10 cellular contexts compared by ENCODE assay signal in genomic region chrX:119684916-119685224, GRCh38. TPM values are rescaled to one million over a fixed set of nuclear protein-coding genes. Genes with fewer than 3 reads are reported as not detected.
DNase-seq lines count a peak whose midpoint lies in the region; ATAC-seq, FAIRE-seq and TF ChIP-seq lines count a peak whose summit lies in the region.
"Had no signal": no experiment of that assay in that cellular context is flagged by ENCODE, and none has a peak within 500 bp of the region (broad histone marks: within the 10 kb centered on the region; RNA-seq: fewer than 3 reads in every experiment).

No MANE protein-coding gene starts in this region.

- 74% methylated on average over 1 of the region's 1 CpG for WGBS in liver
- WGBS in HepG2 (ENCODE audit: low lambda C conversion rate) = 67% methylated on average over 1 of the region's 1 CpG

- TF ChIP-seq RAD21 in liver (IDR thresholded peaks at IDR 0.05) (no peak), HepG2 (CRISPR knock-in tag; IDR thresholded peaks at IDR 0.05) (no peak)

- POLR2A ChIA-PET in HepG2 (lab: Yijun Ruan, JAX) = no interaction called here

- H3K36me3 Mint-ChIP-seq in activated naive CD8-positive, alpha-beta T cell treated with anti-CD3 and anti-CD28 coated beads, Interleukin-2, amount 50 U/mL, for 24 hours (ENCODE audit: low read depth) = peaks cover 8% of the 10 kb centered on the region

- no peak overlapping the region for H3K4me2 ChIP-seq in HepG2 (ENCODE audit: low read depth, low read length)

- no peaks in the 10 kb centered on the region for H4K20me1 ChIP-seq in HepG2 (ENCODE audit: insufficient read depth, low read length)

- peak overlapping the region; percentile 65 to 67 for H3K27ac ChIP-seq in liver (ENCODE audit: low read depth in 1 of 2, low read length in 2 of 2)
- no peak overlapping the region for H3K27ac ChIP-seq in HepG2 (ENCODE audit: extremely low read length, insufficient read depth, low read length)
- H3K27ac ChIP-seq in muscle layer of duodenum (ENCODE audit: low read length) = peak overlapping the region; percentile 93
- H3K27ac ChIP-seq in vagina = peak overlapping the region; percentile 72

- H3K4me1 Mint-ChIP-seq in activated naive CD8-positive, alpha-beta T cell treated with anti-CD3 and anti-CD28 coated beads, Interleukin-2, amount 50 U/mL, for 24 hours = peaks cover 84% of the 10 kb centered on the region

- TF ChIP-seq EP300 in HepG2 (IDR thresholded peaks at IDR 0.05; ENCODE audit: low read depth in 2 of 2, low read length in 2 of 2) = no peak
- no peak for TF ChIP-seq EP300 in HepG2 (CRISPR knock-in tag; IDR thresholded peaks at IDR 0.05; ENCODE audit: borderline replicate concordance)

- no peak overlapping the region for H2AFZ ChIP-seq in HepG2 (ENCODE audit: low read length)

- CTCF ChIA-PET in HepG2 (lab: Yijun Ruan, JAX; ENCODE audit: low intra/inter-chr PET ratio, low total read pairs) = no interaction called here

- no peaks in the 10 kb centered on the region for H3K27me3 Mint-ChIP-seq in activated naive CD8-positive, alpha-beta T cell treated with anti-CD3 and anti-CD28 coated beads, Interleukin-2, amount 50 U/mL, for 24 hours

- no TSS peak for BruUV-seq in HepG2 (replicated peaks; lab: Mats Ljungman, UMichigan)

- no peak for ATAC-seq in HepG2
- no peak for ATAC-seq in activated naive CD8-positive, alpha-beta T cell treated with anti-CD3 and anti-CD28 coated beads, Interleukin-2, amount 50 U/mL, for 24 hours
- ATAC-seq in GM18517 (IDR thresholded peaks at IDR 0.05; ENCODE audit: unreplicated experiment) = no peak

- H3K4me1 ChIP-seq in liver (ENCODE audit: control insufficient read depth in 4 of 4, insufficient read depth in 4 of 4, low read length in 3 of 4) = peaks cover 0 to 11% (median 4%) of the 10 kb centered on the region in 4 donors
- H3K4me1 ChIP-seq in HepG2 (ENCODE audit: insufficient read depth, low read length) = peaks cover 6% of the 10 kb centered on the region; the same call in 1 of the 2 replicates
- H3K4me1 ChIP-seq in muscle layer of duodenum (ENCODE audit: control insufficient read depth in 1 of 2, insufficient read depth in 2 of 2, low read length in 2 of 2) = peaks cover 0 to 3% of the 10 kb centered on the region in 2 donors
- peaks cover 22% of the 10 kb centered on the region for H3K4me1 ChIP-seq in vagina

- in situ Hi-C loops in HepG2 (cut with HindIII; ENCODE audit: extremely low pct_ligation_motif_present, low pct_unique_long_range_greater_than_20kb) = no loop called here

- H3K4me3 Mint-ChIP-seq in activated naive CD8-positive, alpha-beta T cell treated with anti-CD3 and anti-CD28 coated beads, Interleukin-2, amount 50 U/mL, for 24 hours = peak overlapping the region; percentile 92

- TF ChIP-seq CTCF in liver (IDR thresholded peaks at IDR 0.05; ENCODE audit: low read depth, low read length, missing input control) = no peak
- no peak for TF ChIP-seq CTCF in HepG2 (CRISPR knock-in tag; IDR thresholded peaks at IDR 0.05)
- no peak for TF ChIP-seq CTCF in vagina (IDR thresholded peaks at IDR 0.05)

- TF ChIP-seq POLR2A in HepG2 (IDR thresholded peaks at IDR 0.05; ENCODE audit: insufficient read depth in 1 of 2, low read depth in 2 of 2, low read length in 2 of 2) (no peak), vagina (IDR thresholded peaks at IDR 0.05) (no peak)

- DNase-seq in HepG2 (ENCODE audit: low spot score) (no peak), vagina (ENCODE audit: extremely low spot score in 2 of 2) (no peak), NCI-H2196 (lab: John Stamatoyannopoulos, UW; ENCODE audit: unreplicated experiment) (no peak), AML-193 (lab: John Stamatoyannopoulos, UW) (no peak)
- DNase-seq in activated naive CD8-positive, alpha-beta T cell treated with anti-CD3 and anti-CD28 coated beads, Interleukin-2, amount 50 U/mL, for 24 hours = no peak
- DNase-seq: islet precursor cell had no signal

- H3K36me3 ChIP-seq in liver (ENCODE audit: control insufficient read depth in 4 of 4, insufficient read depth in 3 of 4, low read depth in 1 of 4, low read length in 3 of 4) = no peaks in the 10 kb centered on the region
- no peaks in the 10 kb centered on the region for H3K36me3 ChIP-seq in HepG2 (replicated peaks in 1 of 2; ENCODE audit: control insufficient read depth in 1 of 2, insufficient read depth in 2 of 2, low read length in 2 of 2)
- H3K36me3 ChIP-seq in muscle layer of duodenum (ENCODE audit: control insufficient read depth in 1 of 2, insufficient read depth in 2 of 2, low read length in 2 of 2) = no peaks in the 10 kb centered on the region
- H3K36me3 ChIP-seq in vagina = no peaks in the 10 kb centered on the region

- intact Hi-C loops in HepG2 (cut with micrococcal nuclease; ENCODE audit: unreplicated experiment) = no loop called here
- intact Hi-C loops in vagina (cut with DNase I) = no loop called here

- H3K9me3 Mint-ChIP-seq in activated naive CD8-positive, alpha-beta T cell treated with anti-CD3 and anti-CD28 coated beads, Interleukin-2, amount 50 U/mL, for 24 hours = no peaks in the 10 kb centered on the region

- peak overlapping the region; percentile 99 for H3K27ac Mint-ChIP-seq in activated naive CD8-positive, alpha-beta T cell treated with anti-CD3 and anti-CD28 coated beads, Interleukin-2, amount 50 U/mL, for 24 hours

- peaks cover 7% of the 10 kb centered on the region for H3K79me2 ChIP-seq in HepG2 (ENCODE audit: insufficient read depth, low read length)

- FAIRE-seq in HepG2 (lab: Jason Lieb, UNC) = no peak
- FAIRE-seq: TTC549 had no signal

- H3K9me3 ChIP-seq in liver (ENCODE audit: control insufficient read depth in 4 of 4, low read length in 3 of 4) (no peaks in the 10 kb centered on the region), HepG2 (ENCODE audit: low read length) (no peaks in the 10 kb centered on the region), muscle layer of duodenum (ENCODE audit: control insufficient read depth in 1 of 2, low read length in 2 of 2) (no peaks in the 10 kb centered on the region), vagina (no peaks in the 10 kb centered on the region)

- H3K4me3 ChIP-seq in liver (ENCODE audit: low read depth in 1 of 3, low read length in 3 of 3) = no peak overlapping the region
- no peak overlapping the region for H3K4me3 ChIP-seq in HepG2 (replicated peaks in 1 of 3; ENCODE audit: insufficient read depth in 1 of 3, low read depth in 2 of 3, low read length in 3 of 3)
- peak overlapping the region in 1 of 2 donors; percentile 26 for H3K4me3 ChIP-seq in muscle layer of duodenum (ENCODE audit: low read depth in 1 of 2, low read length in 2 of 2)
- H3K4me3 ChIP-seq in vagina = peak overlapping the region in 1 of 2 donors; percentile 3

- H3K27me3 ChIP-seq in liver (ENCODE audit: control insufficient read depth in 4 of 4, insufficient read depth in 4 of 4, low read length in 3 of 4) = no peaks in the 10 kb centered on the region
- no peaks in the 10 kb centered on the region for H3K27me3 ChIP-seq in HepG2 (ENCODE audit: control insufficient read depth in 1 of 2, insufficient read depth in 2 of 2, low read length in 2 of 2)
- H3K27me3 ChIP-seq in muscle layer of duodenum (ENCODE audit: low read depth, low read length) = no peaks in the 10 kb centered on the region
- no peaks in the 10 kb centered on the region for H3K27me3 ChIP-seq in vagina

- peak overlapping the region in 1 of 2 donors; percentile 56 for H3K9ac ChIP-seq in liver (ENCODE audit: low read depth in 1 of 2, low read length in 2 of 2)
- no peak overlapping the region for H3K9ac ChIP-seq in HepG2 (ENCODE audit: insufficient read depth, low read depth, low read length)

TF ChIP-seq in liver, 16 proteins besides CTCF, POLR2A, EP300 and RAD21 (continues in another document):
- TF ChIP-seq HNF4A (conservative IDR thresholded peaks at IDR 0.05) (no peak), HNF4G (IDR thresholded peaks at IDR 0.05) (no peak), EGR1 (IDR thresholded peaks at IDR 0.05; ENCODE audit: low read depth in 2 of 2) (no peak)

TF ChIP-seq in HepG2, 621 proteins besides CTCF, POLR2A, EP300 and RAD21 (continues in another document):
- TF ChIP-seq AGO2 (optimal IDR thresholded peaks at IDR 0.05; ENCODE audit: low read depth, low read length) (no peak), MIXL1 (CRISPR knock-in tag; IDR thresholded peaks at IDR 0.05) (no peak), ZKSCAN5 (CRISPR knock-in tag; IDR thresholded peaks at IDR 0.05) (no peak), EEA1 (CRISPR knock-in tag; IDR thresholded peaks at IDR 0.05; ENCODE audit: borderline replicate concordance) (no peak), LBX2 (CRISPR knock-in tag; IDR thresholded peaks at IDR 0.05; ENCODE audit: borderline replicate concordance) (no peak)

RNA-seq across cellular contexts. Expression of gene SEPTIN6, which starts 8.1 kb away (rescaled TPM):
- 10 to 100 TPM in 1 of 2 donors, 1 to 10 TPM in 1; 9.9 to 11.5 TPM for total RNA-seq in liver
- 10 to 100 TPM in 1 of 2 donors, 1 to 10 TPM in 1; 9.4 to 11.4 TPM for polyA plus RNA-seq in liver
- total RNA-seq in HepG2 (2016; rRNA removed; fragmentation: Illumina TruSeq; extraction: Trizol) = 21.7 and 34.1 TPM in 2 replicates
- 4.2 and 4.3 TPM in 2 replicates for total RNA-seq in HepG2 (2016; cell fraction: cytosol; rRNA removed; fragmentation: Illumina TruSeq; extraction: Trizol; ENCODE audit: low read depth)
- total RNA-seq in HepG2 (2016; cell fraction: insoluble cytoplasmic fraction; rRNA removed; fragmentation: Illumina TruSeq; extraction: Trizol) = 22.6 and 30.6 TPM in 2 replicates
- 11.6 and 11.9 TPM in 2 replicates for total RNA-seq in HepG2 (2016; cell fraction: membrane; rRNA removed; fragmentation: Illumina TruSeq; extraction: Trizol)
- 13.4 and 14.5 TPM in 2 replicates for total RNA-seq in HepG2 (2016; cell fraction: nucleus; rRNA removed; fragmentation: Illumina TruSeq; extraction: Trizol)
- 35.9 and 38.3 TPM in 2 replicates for polyA plus RNA-seq in HepG2 (2011; rRNA removed)
- 35.8 and 37.3 TPM in 2 replicates for polyA plus RNA-seq in HepG2 (2011; cell fraction: cytosol; rRNA removed)
- 20.9 and 22.6 TPM in 2 replicates for polyA plus RNA-seq in HepG2 (2011; cell fraction: nucleus; rRNA removed)
- 17.4 and 20.8 TPM in 2 replicates for polyA plus RNA-seq in HepG2 (2012)
- 4.8 and 6.3 TPM in 2 replicates for polyA plus RNA-seq in HepG2 (2016; cell fraction: cytosol; fragmentation: Illumina TruSeq; extraction: Trizol; ENCODE audit: low read depth)
- polyA plus RNA-seq in HepG2 (2016; cell fraction: insoluble cytoplasmic fraction; fragmentation: Illumina TruSeq; extraction: Trizol; ENCODE audit: low read depth) = 33.9 and 37.2 TPM in 2 replicates
- polyA plus RNA-seq in HepG2 (2016; cell fraction: membrane; fragmentation: Illumina TruSeq; extraction: Trizol; ENCODE audit: low read depth) = 11.2 and 12.4 TPM in 2 replicates
- polyA plus RNA-seq in HepG2 (2016; cell fraction: nucleus; fragmentation: Illumina TruSeq; extraction: Trizol; ENCODE audit: insufficient read depth, low read depth) = 25.4 and 30.7 TPM in 2 replicates
- polyA minus RNA-seq in HepG2 (2011; rRNA and poly(A)+ RNA removed; ENCODE audit: low replicate concordance) = 52.2 and 78.0 TPM in 2 replicates
- 24.4 and 30.2 TPM in 2 replicates for polyA minus RNA-seq in HepG2 (2011; cell fraction: cytosol; rRNA and poly(A)+ RNA removed)
- polyA minus RNA-seq in HepG2 (2011; cell fraction: nucleus; rRNA and poly(A)+ RNA removed) = 10.7 and 23.0 TPM in 2 replicates
- 25.8 TPM for total RNA-seq in vagina
